In the genomic region with DNA sequence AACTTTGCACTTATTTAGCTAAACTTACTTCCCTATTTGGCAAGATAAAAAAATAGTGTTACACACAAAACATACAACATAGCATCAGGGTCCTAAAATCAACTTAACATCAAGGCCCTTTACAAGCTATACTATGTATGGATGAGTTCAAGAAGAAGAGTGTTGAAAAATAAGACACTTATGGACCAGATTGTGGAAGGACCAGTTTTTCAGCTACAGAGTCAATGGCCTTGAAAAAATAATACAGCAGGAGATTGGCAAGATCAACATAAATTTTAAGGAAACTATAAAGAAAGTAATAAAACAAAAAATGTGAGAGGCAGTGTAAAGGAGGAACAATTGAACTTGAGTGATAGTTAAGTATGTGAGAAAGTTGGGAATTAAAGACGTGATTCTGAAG, we compare ENCODE assay signal across 31 cellular contexts.
"Had no signal": no experiment of that assay in that cellular context is flagged by ENCODE, and none has a peak within 500 bp of the region (broad histone marks: within the 10 kb centered on the region; RNA-seq: fewer than 3 reads in every experiment).

No MANE protein-coding gene starts in this region.

- ATAC-seq: left cardiac atrium; left lung; lower lobe of right lung; natural killer cell; right cardiac atrium; sciatic nerve; stimulated activated naive B cell treated with anti-CD40 and anti-IgM and Interleukin-4, amounts not matched to agents 10 μg/mL and 1 μg/mL and 100 μg/mL, for 72 hours; stimulated activated naive CD8-positive, alpha-beta T cell treated with anti-CD3 and anti-CD28 coated beads, Interleukin-15, Interleukin-2, amounts not matched to agents 100 U/mL and 50 U/mL, for 24 hours had no signal

- H3K9me3 Mint-ChIP-seq: natural killer cell; nephron progenitor cell; neural progenitor cell; stimulated activated naive B cell treated with anti-CD40 and anti-IgM and Interleukin-4, amounts not matched to agents 10 μg/mL and 1 μg/mL and 100 μg/mL, for 72 hours had no signal

- H3K4me1 ChIP-seq: left lung, lower lobe of right lung, neural progenitor cell, prostate gland, stomach, testis, transverse colon, upper lobe of left lung, vagina had no signal

- H3K9ac ChIP-seq: neural progenitor cell had no signal

- H3K27ac ChIP-seq: left lung, lower lobe of right lung, neural progenitor cell, neutrophil, prostate gland, skin epidermis, stomach, testis, thyroid gland, transverse colon, upper lobe of left lung, vagina had no signal

- H3K4me1 Mint-ChIP-seq: natural killer cell, nephron progenitor cell, neural progenitor cell had no signal

- FAIRE-seq: keratinocyte had no signal

- H2AFZ ChIP-seq: neural progenitor cell had no signal

- H3K4me2 ChIP-seq: neural progenitor cell had no signal

- H3K27me3 ChIP-seq: left lung, neural progenitor cell, neutrophil, stomach, testis, thyroid gland, transverse colon, upper lobe of left lung, vagina had no signal

- H3K36me3 Mint-ChIP-seq: naive B cell; natural killer cell; neural progenitor cell; stimulated activated naive B cell treated with anti-CD40 and anti-IgM and Interleukin-4, amounts not matched to agents 10 μg/mL and 1 μg/mL and 100 μg/mL, for 72 hours had no signal

- H3K4me3 ChIP-seq: left lung, lower lobe of right lung, neural progenitor cell, prostate gland, skin epidermis, stomach, testis, thyroid gland, transverse colon, upper lobe of left lung, vagina had no signal

- DNase-seq: kidney glomerular epithelial cell; left cardiac atrium; left lung; lower lobe of right lung; mammary epithelial cell; mesenchymal stem cell; naive B cell; natural killer cell; nephron progenitor cell; occipital lobe; posterior cingulate gyrus; retina; right cardiac atrium; stimulated activated CD4-positive, alpha-beta T cell treated with anti-CD3 and anti-CD28 coated beads, Interleukin-12 subunit alpha, Interleukin-12 subunit beta, amount 100 ng/mL, for 4 hours; stimulated activated CD4-positive, alpha-beta T cell treated with anti-CD3 and anti-CD28 coated beads, Interleukin-15, amount 100 ng/mL, for 24 hours; stimulated activated CD4-positive, alpha-beta T cell treated with anti-CD3 and anti-CD28 coated beads, Interleukin-2, amount 100 ng/mL, for 24 hours; stimulated activated CD4-positive, alpha-beta T cell treated with anti-CD3 and anti-CD28 coated beads, Interleukin-4, amount 100 ng/mL, for 1 hour; stimulated activated naive B cell treated with anti-CD40 and anti-IgM and Interleukin-4, amounts not matched to agents 10 μg/mL and 1 μg/mL and 100 μg/mL, for 72 hours; stimulated activated naive CD8-positive, alpha-beta T cell treated with anti-CD3 and anti-CD28 coated beads, Interleukin-15, Interleukin-2, amounts not matched to agents 100 U/mL and 50 U/mL, for 24 hours; stomach; testis; thyroid gland; transverse colon; upper lobe of left lung had no signal

- H3K9me3 ChIP-seq: left lung, lower lobe of right lung, neutrophil, prostate gland, stomach, testis, thyroid gland, transverse colon, upper lobe of left lung, vagina had no signal

- H3K27me3 Mint-ChIP-seq: stimulated activated naive B cell treated with anti-CD40 and anti-IgM and Interleukin-4, amounts not matched to agents 10 μg/mL and 1 μg/mL and 100 μg/mL, for 72 hours had no signal

- H3K36me3 ChIP-seq: left lung, lower lobe of right lung, neural progenitor cell, neutrophil, prostate gland, stomach, thyroid gland, transverse colon, upper lobe of left lung, vagina had no signal

- H3K27ac Mint-ChIP-seq: natural killer cell; nephron progenitor cell; neural progenitor cell; stimulated activated naive B cell treated with anti-CD40 and anti-IgM and Interleukin-4, amounts not matched to agents 10 μg/mL and 1 μg/mL and 100 μg/mL, for 72 hours had no signal

- H3K4me3 Mint-ChIP-seq: naive B cell; natural killer cell; nephron progenitor cell; neural progenitor cell; stimulated activated naive B cell treated with anti-CD40 and anti-IgM and Interleukin-4, amounts not matched to agents 10 μg/mL and 1 μg/mL and 100 μg/mL, for 72 hours had no signal
